In the genomic region with DNA sequence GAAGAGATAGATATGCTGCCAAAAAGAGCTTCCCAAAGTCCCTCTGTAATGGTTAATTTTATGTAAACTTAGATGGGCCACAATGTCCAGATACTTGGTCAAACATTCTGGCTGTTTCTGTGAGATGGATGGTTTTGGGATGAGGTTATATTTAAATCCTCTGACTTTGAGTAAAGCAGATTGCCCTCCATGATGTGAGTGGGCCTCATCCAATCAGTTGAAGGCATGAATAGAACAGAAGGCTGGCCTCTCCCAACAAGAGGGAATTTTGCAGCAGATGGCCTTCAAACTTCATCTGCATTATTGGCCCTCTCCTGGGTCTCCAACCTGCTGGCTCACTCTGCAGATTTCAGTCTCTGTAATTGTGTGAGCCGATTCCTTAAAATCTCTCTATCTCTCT, we compare ENCODE assay signal across 20 cellular contexts.
DNase-seq lines count a peak whose midpoint lies in the region; TF ChIP-seq lines count a peak whose summit lies in the region.
"Had no signal": no experiment of that assay in that cellular context is flagged by ENCODE, and none has a peak within 500 bp of the region (broad histone marks: within the 10 kb centered on the region; RNA-seq: fewer than 3 reads in every experiment).

No MANE protein-coding gene starts in this region.

- intact Hi-C loops in lower leg skin (cut with DNase I; ENCODE audit: low total_unique reads), result no loop called here

- TF ChIP-seq POLR2A in lower leg skin (IDR thresholded peaks at IDR 0.05), result no peak

- WGBS in lower leg skin, 2 donors, result 86 to 96% methylated on average over 1 of the region's 1 CpG

- TF ChIP-seq CTCF in coronary artery (IDR thresholded peaks at IDR 0.05) (no peak), lower leg skin (IDR thresholded peaks at IDR 0.05) (no peak)

- DNase-seq in NCI-H1694 treated with DMSO at 0.1 percent for 48 hours (lab: John Stamatoyannopoulos, UW), result peak; percentile 2
- no peak for DNase-seq in NCI-H1694 (lab: John Stamatoyannopoulos, UW)
- DNase-seq in DMS 273 (lab: John Stamatoyannopoulos, UW; ENCODE audit: unreplicated experiment), result peak; percentile 77
- peak; percentile 8 to 54 for DNase-seq in NCI-H446 (lab: John Stamatoyannopoulos, UW)
- DNase-seq in coronary artery (ENCODE audit: low spot score), result peak; percentile 8
- DNase-seq in SKM-1 treated with dmso at 0.1 percent for 144 hours (lab: John Stamatoyannopoulos, UW; ENCODE audit: unreplicated experiment), result no peak
- no peak for DNase-seq in lower leg skin (ENCODE audit: low spot score in 2 of 2)
- DNase-seq in NCI-H1092 treated with DMSO at 0.1 percent for 48 hours (lab: John Stamatoyannopoulos, UW), result no peak
- DNase-seq: Caco-2; CD4-positive, CD25-positive, alpha-beta regulatory T cell; CD8-positive, alpha-beta T cell; DMS53; DMS79 treated with DMSO at 0.1 percent for 48 hours; GF-D8; H9; HFFc6 had no signal

- H3K27ac ChIP-seq in coronary artery, result no peak overlapping the region
- H3K27ac ChIP-seq: 22Rv1, BLaER1, C4-2B had no signal

- no peak overlapping the region for H3K4me3 ChIP-seq in coronary artery
- H3K4me3 ChIP-seq in lower leg skin (ENCODE audit: low read depth, poor library complexity, severe bottlenecking), result no peak overlapping the region
- H3K4me3 ChIP-seq: BLaER1, GM23338 had no signal

Comparison
In these comparisons a context has a peak if more than half of its experiments do, and no peak if none do; other contexts are left out.
1. DNase-seq: peak in NCI-H1694 treated with DMSO at 0.1 percent for 48 hours (single experiment), DMS 273 (single experiment), NCI-H446 (2 of 2) and coronary artery (single experiment); none in NCI-H1694 (single experiment), SKM-1 treated with dmso at 0.1 percent for 144 hours (single experiment), lower leg skin (0 of 2) and NCI-H1092 treated with DMSO at 0.1 percent for 48 hours (single experiment).